In genomic region chr1:215970406-215970805, GRCh38 we compare ENCODE assay signal across 2 cellular contexts.
TF ChIP-seq lines count a peak whose summit lies in the region.

No MANE protein-coding gene starts in this region.

TF ChIP-seq in SK-N-SH treated with all-trans-retinoic acid at 6 μM for 48 hours, 23 proteins besides CTCF, POLR2A, EP300 and RAD21 (continued from another document):
- TF ChIP-seq CREB5 (CRISPR knock-in tag; IDR thresholded peaks at IDR 0.05; ENCODE audit: low read depth) (no peak), PPARA (CRISPR knock-in tag; IDR thresholded peaks at IDR 0.05; ENCODE audit: borderline replicate concordance) (no peak), ZNF70 (CRISPR knock-in tag; IDR thresholded peaks at IDR 0.05) (no peak), OSR1 (CRISPR knock-in tag; IDR thresholded peaks at IDR 0.05) (no peak)

TF ChIP-seq in SK-N-SH, 30 proteins besides CTCF, POLR2A, EP300 and RAD21 (continued from another document):
- TF ChIP-seq REST (IDR thresholded peaks at IDR 0.05; ENCODE audit: low read depth, low read length) (no peak), ZBTB33 (IDR thresholded peaks at IDR 0.05; ENCODE audit: borderline replicate concordance, low read depth) (no peak), GATA2 (CRISPR knock-in tag; IDR thresholded peaks at IDR 0.05) (no peak), GABPA (IDR thresholded peaks at IDR 0.05; ENCODE audit: low read depth) (no peak), FOSL2 (IDR thresholded peaks at IDR 0.05; ENCODE audit: borderline replicate concordance, low read depth) (no peak), USF2 (IDR thresholded peaks at IDR 0.05; ENCODE audit: borderline replicate concordance, low read depth, low read length) (no peak), POLR2AphosphoS5 (IDR thresholded peaks at IDR 0.05; ENCODE audit: low read depth, low read length) (no peak), ELF1 (IDR thresholded peaks at IDR 0.05) (no peak)
